29 cellular contexts compared by ENCODE assay signal in the genomic region with DNA sequence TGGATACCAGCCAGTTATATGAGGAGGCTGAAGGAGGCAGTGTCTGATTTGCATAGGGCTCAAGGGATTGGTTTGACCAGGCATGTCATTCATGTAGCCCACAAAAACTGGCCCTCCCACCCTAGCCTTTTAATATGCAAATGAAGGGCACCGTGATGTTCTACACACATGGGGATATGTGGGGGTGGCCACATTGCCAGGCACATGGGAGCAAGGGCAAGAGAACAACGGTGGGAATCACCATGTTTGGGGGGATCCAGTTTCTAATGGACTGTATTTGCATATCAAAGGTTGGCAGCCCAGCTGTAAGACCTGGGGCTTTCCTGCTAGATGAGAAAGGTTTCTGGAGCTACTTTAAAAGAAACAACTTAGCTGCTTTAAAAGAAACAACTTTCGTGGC.
DNase-seq lines count a peak whose midpoint lies in the region; ATAC-seq and TF ChIP-seq lines count a peak whose summit lies in the region.
"Had no signal": no experiment of that assay in that cellular context is flagged by ENCODE, and none has a peak within 500 bp of the region (broad histone marks: within the 10 kb centered on the region; RNA-seq: fewer than 3 reads in every experiment).

No MANE protein-coding gene starts in this region.

- intact Hi-C loops in activated CD8-positive, alpha-beta T cell treated with anti-CD3 and anti-CD28 coated beads for 36 hours (cut with micrococcal nuclease) = no loop called here

- no peak for TF ChIP-seq CTCF in activated CD8-positive, alpha-beta T cell treated with anti-CD3 and anti-CD28 coated beads for 36 hours (IDR thresholded peaks at IDR 0.05)
- TF ChIP-seq CTCF in GM10248 (IDR thresholded peaks at IDR 0.05; ENCODE audit: control extremely low read depth, extremely low read depth, low read depth, missing control alignments) (no peak), suprapubic skin (IDR thresholded peaks at IDR 0.05) (no peak)

- H3K4me3 ChIP-seq in iPS-18c (ENCODE audit: insufficient read depth, low read depth, low read length) = 0 out of 2 replicates have a peak overlapping the region, but pooled peaks have one; percentile 16
- no peak overlapping the region for H3K4me3 ChIP-seq in suprapubic skin
- H3K4me3 ChIP-seq: esophagus squamous epithelium, lower lobe of right lung, mucosa of descending colon, thyroid gland had no signal

- DNase-seq in activated CD8-positive, alpha-beta T cell treated with anti-CD3 and anti-CD28 coated beads for 36 hours = peak; percentile 2
- no peak for DNase-seq in activated CD8-positive, alpha-beta T cell treated with anti-CD3 and anti-CD28 coated beads, Interleukin-2, amount 10 ng/mL, durations not matched to agents 7 days and 5 days
- peak; percentile 1 for DNase-seq in activated naive CD8-positive, alpha-beta T cell treated with anti-CD3 and anti-CD28 coated beads for 36 hours
- no peak for DNase-seq in GM10248 (ENCODE audit: extremely low spot score)
- no peak for DNase-seq in NCI-H510A (lab: John Stamatoyannopoulos, UW)
- no peak for DNase-seq in suprapubic skin (ENCODE audit: low spot score in 2 of 2)
- DNase-seq: 8988T; activated CD4-positive, alpha-beta T cell treated with anti-CD3 and anti-CD28 coated beads for 1 hour; activated effector memory CD4-positive, alpha-beta T cell treated with anti-CD3 and anti-CD28 coated beads, Interleukin-2, amount 50 U/mL, for 16 hours; activated T-cell treated with anti-CD3 and anti-CD28 coated beads, Interleukin-2, amount 50 U/mL, for 1 hour; CD4-positive, CD25-positive, alpha-beta regulatory T cell; DND-41; esophagus squamous epithelium; foreskin melanocyte; KG1; kidney glomerular epithelial cell; lower lobe of right lung; mucosa of descending colon; NCI-H1436; NCI-H524 treated with DMSO at 0.1 percent for 48 hours; stimulated activated CD4-positive, alpha-beta T cell treated with anti-CD3 and anti-CD28 coated beads, Interleukin-15, amount 100 ng/mL, for 24 hours; thyroid gland had no signal

- peaks cover 30% of the 10 kb centered on the region for H3K36me3 Mint-ChIP-seq in activated CD8-positive, alpha-beta T cell treated with anti-CD3 and anti-CD28 coated beads for 36 hours (ENCODE audit: low read depth)
- H3K36me3 Mint-ChIP-seq in activated CD8-positive, alpha-beta T cell treated with anti-CD3 and anti-CD28 coated beads, Interleukin-2, amount 10 ng/mL, durations not matched to agents 7 days and 5 days (ENCODE audit: low read depth) = peaks cover 29% of the 10 kb centered on the region
- peaks cover 34% of the 10 kb centered on the region for H3K36me3 Mint-ChIP-seq in activated naive CD8-positive, alpha-beta T cell treated with anti-CD3 and anti-CD28 coated beads for 36 hours

- no peak overlapping the region for H3K4me3 Mint-ChIP-seq in activated CD8-positive, alpha-beta T cell treated with anti-CD3 and anti-CD28 coated beads for 36 hours
- H3K4me3 Mint-ChIP-seq in activated CD8-positive, alpha-beta T cell treated with anti-CD3 and anti-CD28 coated beads, Interleukin-2, amount 10 ng/mL, durations not matched to agents 7 days and 5 days = no peak overlapping the region
- no peak overlapping the region for H3K4me3 Mint-ChIP-seq in activated naive CD8-positive, alpha-beta T cell treated with anti-CD3 and anti-CD28 coated beads for 36 hours
- H3K4me3 Mint-ChIP-seq: CD4-positive, CD25-positive, alpha-beta regulatory T cell; central memory CD8-positive, alpha-beta T cell; dendritic cell treated with granulocyte-macrophage colony-stimulating factor and Interleukin-4, amounts not matched to agents 40 ng/mL and 50 ng/mL, for 4 days; natural killer cell treated with Interleukin-12 subunit alpha and Interleukin-12 subunit beta and Interleukin-15 and Interleukin-18, amount 100 ng/mL, for 72 hours; stimulated activated naive CD8-positive, alpha-beta T cell treated with anti-CD3 and anti-CD28 coated beads, Interleukin-15, Interleukin-2, amounts not matched to agents 100 ng/mL and 50 ng/mL, for 24 hours; T-helper 1 cell treated with Interleukin-12 subunit alpha and Interleukin-12 subunit beta and Interleukin-4 antibody, amounts not matched to agents 30 μg/mL and 1 μg/mL, for 36 hours had no signal

- no peak for TF ChIP-seq EP300 in suprapubic skin (IDR thresholded peaks at IDR 0.05)

- H3K36me3 ChIP-seq in suprapubic skin = peaks cover 11% of the 10 kb centered on the region

- H3K9me3 Mint-ChIP-seq in activated CD8-positive, alpha-beta T cell treated with anti-CD3 and anti-CD28 coated beads for 36 hours = peaks cover 10% of the 10 kb centered on the region
- no peaks in the 10 kb centered on the region for H3K9me3 Mint-ChIP-seq in activated CD8-positive, alpha-beta T cell treated with anti-CD3 and anti-CD28 coated beads, Interleukin-2, amount 10 ng/mL, durations not matched to agents 7 days and 5 days (ENCODE audit: insufficient read depth)
- peaks cover 9% of the 10 kb centered on the region for H3K9me3 Mint-ChIP-seq in activated naive CD8-positive, alpha-beta T cell treated with anti-CD3 and anti-CD28 coated beads for 36 hours
- H3K9me3 Mint-ChIP-seq: central memory CD8-positive, alpha-beta T cell; dendritic cell treated with granulocyte-macrophage colony-stimulating factor and Interleukin-4, amounts not matched to agents 40 ng/mL and 50 ng/mL, for 4 days; natural killer cell treated with Interleukin-12 subunit alpha and Interleukin-12 subunit beta and Interleukin-15 and Interleukin-18, amount 100 ng/mL, for 72 hours; T-helper 1 cell treated with Interleukin-12 subunit alpha and Interleukin-12 subunit beta and Interleukin-4 antibody, amounts not matched to agents 30 μg/mL and 1 μg/mL, for 36 hours had no signal

- WGBS in suprapubic skin = 61% methylated on average over 3 of the region's 3 CpGs

- H3K4me1 Mint-ChIP-seq in activated CD8-positive, alpha-beta T cell treated with anti-CD3 and anti-CD28 coated beads for 36 hours (ENCODE audit: low read depth) = peaks cover 7% of the 10 kb centered on the region
- no peaks in the 10 kb centered on the region for H3K4me1 Mint-ChIP-seq in activated CD8-positive, alpha-beta T cell treated with anti-CD3 and anti-CD28 coated beads, Interleukin-2, amount 10 ng/mL, durations not matched to agents 7 days and 5 days (ENCODE audit: low read depth)
- H3K4me1 Mint-ChIP-seq in activated naive CD8-positive, alpha-beta T cell treated with anti-CD3 and anti-CD28 coated beads for 36 hours = peaks cover 4% of the 10 kb centered on the region
- H3K4me1 Mint-ChIP-seq: central memory CD8-positive, alpha-beta T cell had no signal

- POLR2A ChIA-PET in activated CD8-positive, alpha-beta T cell treated with anti-CD3 and anti-CD28 coated beads for 36 hours (lab: Charles Lee) = no interaction called here
- POLR2A ChIA-PET in activated CD8-positive, alpha-beta T cell treated with anti-CD3 and anti-CD28 coated beads, Interleukin-2, amount 10 ng/mL, durations not matched to agents 7 days and 5 days (lab: Charles Lee) = no interaction called here
- POLR2A ChIA-PET in GM10248 (lab: Yijun Ruan, JAX) = no interaction called here

- H3K27me3 Mint-ChIP-seq in activated CD8-positive, alpha-beta T cell treated with anti-CD3 and anti-CD28 coated beads for 36 hours = no peaks in the 10 kb centered on the region
- no peaks in the 10 kb centered on the region for H3K27me3 Mint-ChIP-seq in activated CD8-positive, alpha-beta T cell treated with anti-CD3 and anti-CD28 coated beads, Interleukin-2, amount 10 ng/mL, durations not matched to agents 7 days and 5 days (ENCODE audit: low read depth)
- no peaks in the 10 kb centered on the region for H3K27me3 Mint-ChIP-seq in activated naive CD8-positive, alpha-beta T cell treated with anti-CD3 and anti-CD28 coated beads for 36 hours
- H3K27me3 Mint-ChIP-seq: CD4-positive, CD25-positive, alpha-beta regulatory T cell; central memory CD8-positive, alpha-beta T cell; dendritic cell treated with granulocyte-macrophage colony-stimulating factor and Interleukin-4, amounts not matched to agents 40 ng/mL and 50 ng/mL, for 4 days; natural killer cell treated with Interleukin-12 subunit alpha and Interleukin-12 subunit beta and Interleukin-15 and Interleukin-18, amount 100 ng/mL, for 72 hours; stimulated activated naive CD8-positive, alpha-beta T cell treated with anti-CD3 and anti-CD28 coated beads, Interleukin-15, Interleukin-2, amounts not matched to agents 100 ng/mL and 50 ng/mL, for 24 hours had no signal

- H3K4me1 ChIP-seq in suprapubic skin = peaks cover 4% of the 10 kb centered on the region
- H3K4me1 ChIP-seq: lower lobe of right lung, thyroid gland had no signal

- no peaks in the 10 kb centered on the region for H3K27me3 ChIP-seq in suprapubic skin
- H3K27me3 ChIP-seq: esophagus squamous epithelium, thyroid gland had no signal

- H3K27ac Mint-ChIP-seq in activated CD8-positive, alpha-beta T cell treated with anti-CD3 and anti-CD28 coated beads for 36 hours = no peak overlapping the region
- no peak overlapping the region for H3K27ac Mint-ChIP-seq in activated CD8-positive, alpha-beta T cell treated with anti-CD3 and anti-CD28 coated beads, Interleukin-2, amount 10 ng/mL, durations not matched to agents 7 days and 5 days
- H3K27ac Mint-ChIP-seq in activated naive CD8-positive, alpha-beta T cell treated with anti-CD3 and anti-CD28 coated beads for 36 hours = no peak overlapping the region
- H3K27ac Mint-ChIP-seq: dendritic cell treated with granulocyte-macrophage colony-stimulating factor and Interleukin-4, amounts not matched to agents 40 ng/mL and 50 ng/mL, for 4 days; natural killer cell treated with Interleukin-12 subunit alpha and Interleukin-12 subunit beta and Interleukin-15 and Interleukin-18, amount 100 ng/mL, for 72 hours; stimulated activated naive CD8-positive, alpha-beta T cell treated with anti-CD3 and anti-CD28 coated beads, Interleukin-15, Interleukin-2, amounts not matched to agents 100 ng/mL and 50 ng/mL, for 24 hours; T-helper 1 cell treated with Interleukin-12 subunit alpha and Interleukin-12 subunit beta and Interleukin-4 antibody, amounts not matched to agents 30 μg/mL and 1 μg/mL, for 36 hours had no signal

- H3K27ac ChIP-seq in suprapubic skin = no peak overlapping the region
- H3K27ac ChIP-seq: esophagus squamous epithelium, lower lobe of right lung, thyroid gland had no signal

- no peak for ATAC-seq in activated CD8-positive, alpha-beta T cell treated with anti-CD3 and anti-CD28 coated beads for 36 hours
- ATAC-seq in activated CD8-positive, alpha-beta T cell treated with anti-CD3 and anti-CD28 coated beads, Interleukin-2, amount 10 ng/mL, durations not matched to agents 7 days and 5 days = no peak
- no peak for ATAC-seq in HG03432 (IDR thresholded peaks at IDR 0.05; ENCODE audit: unreplicated experiment)
- ATAC-seq: lower lobe of right lung; mucosa of descending colon; natural killer cell treated with Interleukin-12 subunit alpha and Interleukin-12 subunit beta and Interleukin-15 and Interleukin-18, amount 100 ng/mL, for 72 hours had no signal

- no peak for TF ChIP-seq POLR2A in suprapubic skin (IDR thresholded peaks at IDR 0.05)

- H3K9me3 ChIP-seq in iPS-18c (ENCODE audit: control insufficient read depth, insufficient read depth, low read length) (peaks cover 4% of the 10 kb centered on the region), suprapubic skin (no peaks in the 10 kb centered on the region)
- H3K9me3 ChIP-seq: esophagus squamous epithelium, lower lobe of right lung, mucosa of descending colon, thyroid gland had no signal

- CTCF ChIA-PET in activated CD8-positive, alpha-beta T cell treated with anti-CD3 and anti-CD28 coated beads for 36 hours (lab: Charles Lee) = no interaction called here
- CTCF ChIA-PET in activated CD8-positive, alpha-beta T cell treated with anti-CD3 and anti-CD28 coated beads, Interleukin-2, amount 10 ng/mL, durations not matched to agents 7 days and 5 days (lab: Charles Lee) = no interaction called here
- CTCF ChIA-PET in GM10248 (lab: Yijun Ruan, JAX) = interaction anchor here (1.1 kb wide), 1 partner anchor 32 kb away, joined by 3 read pairs; no protein-coding TSS in a partner anchor

Comparison
In these comparisons a context has a peak if more than half of its experiments do, and no peak if none do; other contexts are left out.
1. DNase-seq: peak in activated CD8-positive, alpha-beta T cell treated with anti-CD3 and anti-CD28 coated beads for 36 hours (single experiment) and activated naive CD8-positive, alpha-beta T cell treated with anti-CD3 and anti-CD28 coated beads for 36 hours (single experiment); none in activated CD8-positive, alpha-beta T cell treated with anti-CD3 and anti-CD28 coated beads, Interleukin-2, amount 10 ng/mL, durations not matched to agents 7 days and 5 days (single experiment), GM10248 (single experiment), NCI-H510A (single experiment) and suprapubic skin (0 of 2).